28 cellular contexts compared by ENCODE assay signal in genomic region chr6:167337675-167338449, GRCh38. TPM values are rescaled to one million over a fixed set of nuclear protein-coding genes. Genes with fewer than 3 reads are reported as not detected.
"Had no signal": no experiment of that assay in that cellular context is flagged by ENCODE, and none has a peak within 500 bp of the region (broad histone marks: within the 10 kb centered on the region; RNA-seq: fewer than 3 reads in every experiment).

No MANE protein-coding gene starts in this region.

- ATAC-seq: activated CD8-positive, alpha-beta T cell treated with anti-CD3 and anti-CD28 coated beads, Interleukin-2, amount 10 ng/mL, durations not matched to agents 7 days and 5 days; T-helper 17 cell had no signal

- H3K36me3 ChIP-seq: breast epithelium, MG63, Peyer's patch had no signal

- H3K27me3 ChIP-seq: breast epithelium, MG63, Peyer's patch had no signal

- H3K4me3 ChIP-seq: breast epithelium, MG63, Peyer's patch had no signal

- H3K27ac ChIP-seq: breast epithelium, Peyer's patch, RWPE1 had no signal

- H3K4me3 Mint-ChIP-seq: activated CD8-positive, alpha-beta T cell treated with anti-CD3 and anti-CD28 coated beads, Interleukin-2, amount 10 ng/mL, durations not matched to agents 7 days and 5 days; activated naive CD4-positive, alpha-beta T cell treated with anti-CD3 and anti-CD28 coated beads, Interleukin-2, amount 50 U/mL, for 24 hours; T-helper 17 cell; WTC11 had no signal

- H3K9me3 ChIP-seq: breast epithelium, MG63, Peyer's patch had no signal

- H3K4me1 Mint-ChIP-seq: activated naive CD4-positive, alpha-beta T cell treated with anti-CD3 and anti-CD28 coated beads, Interleukin-2, amount 50 U/mL, for 24 hours; T-helper 17 cell had no signal

- H3K9me3 Mint-ChIP-seq: activated naive CD4-positive, alpha-beta T cell treated with anti-CD3 and anti-CD28 coated beads, Interleukin-2, amount 50 U/mL, for 24 hours had no signal

- DNase-seq: activated CD4-positive, alpha-beta T cell treated with anti-CD3 and anti-CD28 coated beads for 48 hours; activated CD4-positive, alpha-beta T cell treated with anti-CD3 and anti-CD28 coated beads, Interleukin-2, amount 50 U/mL, for 4 hours; activated CD4-positive, CD25-positive, alpha-beta regulatory T cell treated with anti-CD3 and anti-CD28 coated beads, Interleukin-2, amount 50 U/mL, for 72 hours; activated CD8-positive, alpha-beta memory T cell treated with anti-CD3 and anti-CD28 coated beads, Interleukin-2, amount 50 U/mL, for 48 hours; activated CD8-positive, alpha-beta T cell treated with anti-CD3 and anti-CD28 coated beads, Interleukin-2, amount 10 ng/mL, durations not matched to agents 7 days and 5 days; activated effector memory CD4-positive, alpha-beta T cell treated with Interleukin-2 at 50 U/mL for 16 hours; activated naive CD4-positive, alpha-beta T cell; activated T-cell treated with anti-CD3 and anti-CD28 coated beads, Interleukin-2, amount 50 U/mL, for 1 hour; aorta; central memory CD4-positive, alpha-beta T cell; MG63; MV-4-11; NCI-H1105; NCI-H1436; NCI-H1694 treated with DMSO at 0.1 percent for 48 hours; NCI-H2029 treated with DMSO at 0.1 percent for 48 hours; NCI-H69; NK-92 treated with Interleukin-12 subunit alpha and Interleukin-12 subunit beta, amount 100 ng/mL, for 24 hours; Peyer's patch; SHP77 treated with DMSO at 0.1 percent for 48 hours; T-helper 17 cell; T-helper 9 cell had no signal

- H3K27ac Mint-ChIP-seq: activated CD8-positive, alpha-beta T cell treated with anti-CD3 and anti-CD28 coated beads, Interleukin-2, amount 10 ng/mL, durations not matched to agents 7 days and 5 days; activated naive CD4-positive, alpha-beta T cell treated with anti-CD3 and anti-CD28 coated beads, Interleukin-2, amount 50 U/mL, for 24 hours; T-helper 17 cell; WTC11 had no signal

- H3K4me1 ChIP-seq: breast epithelium, Peyer's patch had no signal

RNA-seq across cellular contexts. Expression of gene TTLL2, which starts 13.0 kb away (rescaled TPM):
- total RNA-seq: activated CD8-positive, alpha-beta T cell treated with anti-CD3 and anti-CD28 coated beads, Interleukin-2, amount 10 ng/mL, durations not matched to agents 7 days and 5 days; aorta; breast epithelium; chondrocyte; Peyer's patch; SK-MEL-5; T-helper 17 cell; WTC11 had no signal
- polyA plus RNA-seq: aorta had no signal

RNA-seq across cellular contexts. Expression of gene UNC93A, which starts 46.7 kb away (rescaled TPM):
- total RNA-seq: activated CD8-positive, alpha-beta T cell treated with anti-CD3 and anti-CD28 coated beads, Interleukin-2, amount 10 ng/mL, durations not matched to agents 7 days and 5 days; aorta; breast epithelium; chondrocyte; SK-MEL-5; T-helper 17 cell had no signal
- polyA plus RNA-seq: aorta had no signal
